Comparison of ENCODE assay signal across 23 cellular contexts in genomic region chr5:9244417-9244816, GRCh38.
"Had no signal": no experiment of that assay in that cellular context is flagged by ENCODE, and none has a peak within 500 bp of the region (broad histone marks: within the 10 kb centered on the region; RNA-seq: fewer than 3 reads in every experiment).

No MANE protein-coding gene starts in this region.

- H3K4me3 Mint-ChIP-seq: activated CD4-positive, alpha-beta memory T cell treated with anti-CD3 and anti-CD28 coated beads, Interleukin-2, amount 10 ng/mL, durations not matched to agents 7 days and 5 days; activated CD4-positive, alpha-beta T cell treated with anti-CD3 and anti-CD28 coated beads, Interleukin-2, amount 10 ng/mL, durations not matched to agents 7 days and 5 days; activated naive CD8-positive, alpha-beta T cell treated with anti-CD3 and anti-CD28 coated beads, Interleukin-2, amount 50 U/mL, for 24 hours; activated T-cell treated with anti-CD3 and anti-CD28 coated beads, Interleukin-2, amount 50 U/mL, for 72 hours; brain had no signal

- H3K27me3 ChIP-seq: MG63, Peyer's patch had no signal

- H3K27me3 Mint-ChIP-seq: activated CD4-positive, alpha-beta memory T cell treated with anti-CD3 and anti-CD28 coated beads, Interleukin-2, amount 10 ng/mL, durations not matched to agents 7 days and 5 days; activated CD4-positive, alpha-beta T cell treated with anti-CD3 and anti-CD28 coated beads, Interleukin-2, amount 10 ng/mL, durations not matched to agents 7 days and 5 days; activated naive CD8-positive, alpha-beta T cell treated with anti-CD3 and anti-CD28 coated beads, Interleukin-2, amount 50 U/mL, for 24 hours; brain had no signal

- H3K4me1 Mint-ChIP-seq: activated CD4-positive, alpha-beta memory T cell treated with anti-CD3 and anti-CD28 coated beads, Interleukin-2, amount 10 ng/mL, durations not matched to agents 7 days and 5 days; activated CD4-positive, alpha-beta T cell treated with anti-CD3 and anti-CD28 coated beads, Interleukin-2, amount 10 ng/mL, durations not matched to agents 7 days and 5 days; activated naive CD8-positive, alpha-beta T cell treated with anti-CD3 and anti-CD28 coated beads, Interleukin-2, amount 50 U/mL, for 24 hours had no signal

- H3K36me3 ChIP-seq: MG63, Peyer's patch had no signal

- H3K4me1 ChIP-seq: Peyer's patch had no signal

- H3K27ac Mint-ChIP-seq: activated CD4-positive, alpha-beta memory T cell treated with anti-CD3 and anti-CD28 coated beads, Interleukin-2, amount 10 ng/mL, durations not matched to agents 7 days and 5 days; activated CD4-positive, alpha-beta T cell treated with anti-CD3 and anti-CD28 coated beads, Interleukin-2, amount 10 ng/mL, durations not matched to agents 7 days and 5 days; activated naive CD4-positive, alpha-beta T cell treated with anti-CD3 and anti-CD28 coated beads, Interleukin-2, amount 50 U/mL, for 72 hours; activated naive CD8-positive, alpha-beta T cell treated with anti-CD3 and anti-CD28 coated beads, Interleukin-2, amount 50 U/mL, for 24 hours; activated T-cell treated with anti-CD3 and anti-CD28 coated beads, Interleukin-2, amount 50 U/mL, for 72 hours; activated T-helper 2 cell treated with anti-CD3 and anti-CD28 coated beads, Interferon-gamma antibody, Interleukin-2, Interleukin-4, amounts not matched to agents 10 μg/mL and 5 μg/mL and 100 μg/mL, durations not matched to agents 14 hours and 24 hours and 36 hours had no signal

- H3K9me3 ChIP-seq: MG63, Peyer's patch had no signal

- H3K36me3 Mint-ChIP-seq: activated naive CD4-positive, alpha-beta T cell treated with anti-CD3 and anti-CD28 coated beads, Interleukin-2, amount 50 U/mL, for 72 hours; brain had no signal

- FAIRE-seq: astrocyte had no signal

- DNase-seq: activated CD4-positive, alpha-beta memory T cell treated with anti-CD3 and anti-CD28 coated beads, Interleukin-2, amount 10 ng/mL, durations not matched to agents 7 days and 5 days; activated CD4-positive, alpha-beta T cell treated with anti-CD3 and anti-CD28 coated beads, Interleukin-2, amount 10 ng/mL, durations not matched to agents 7 days and 5 days; activated CD4-positive, CD25-positive, alpha-beta regulatory T cell; activated naive CD8-positive, alpha-beta T cell treated with anti-CD3 and anti-CD28 coated beads, Interleukin-2, amount 50 U/mL, for 24 hours; activated T-cell treated with anti-CD3 and anti-CD28 coated beads, Interleukin-2, amount 50 U/mL, for 72 hours; amniotic stem cell; central memory CD4-positive, alpha-beta T cell; MG63; MV-4-11; NCI-H1105; NCI-H1436; NCI-H1694 treated with DMSO at 0.1 percent for 48 hours; NCI-H2029 treated with DMSO at 0.1 percent for 48 hours; NCI-H510A treated with DMSO at 0.1 percent for 48 hours; NCI-H69; Peyer's patch; SIG-M5; T-helper 1 cell had no signal

- ATAC-seq: activated naive CD4-positive, alpha-beta T cell treated with anti-CD3 and anti-CD28 coated beads, Interleukin-2, amount 50 U/mL, for 72 hours; activated naive CD8-positive, alpha-beta T cell treated with anti-CD3 and anti-CD28 coated beads, Interleukin-2, amount 50 U/mL, for 24 hours; activated T-cell treated with anti-CD3 and anti-CD28 coated beads, Interleukin-2, amount 50 U/mL, for 72 hours had no signal

- H3K9me3 Mint-ChIP-seq: activated CD4-positive, alpha-beta memory T cell treated with anti-CD3 and anti-CD28 coated beads, Interleukin-2, amount 10 ng/mL, durations not matched to agents 7 days and 5 days; activated T-helper 2 cell treated with anti-CD3 and anti-CD28 coated beads, Interferon-gamma antibody, Interleukin-2, Interleukin-4, amounts not matched to agents 10 μg/mL and 5 μg/mL and 100 μg/mL, durations not matched to agents 14 hours and 24 hours and 36 hours had no signal

- H3K4me3 ChIP-seq: MG63, Peyer's patch had no signal

- H3K27ac ChIP-seq: Peyer's patch, VCaP had no signal
